ENCODE assay signal across 1 cellular context in the genomic region with DNA sequence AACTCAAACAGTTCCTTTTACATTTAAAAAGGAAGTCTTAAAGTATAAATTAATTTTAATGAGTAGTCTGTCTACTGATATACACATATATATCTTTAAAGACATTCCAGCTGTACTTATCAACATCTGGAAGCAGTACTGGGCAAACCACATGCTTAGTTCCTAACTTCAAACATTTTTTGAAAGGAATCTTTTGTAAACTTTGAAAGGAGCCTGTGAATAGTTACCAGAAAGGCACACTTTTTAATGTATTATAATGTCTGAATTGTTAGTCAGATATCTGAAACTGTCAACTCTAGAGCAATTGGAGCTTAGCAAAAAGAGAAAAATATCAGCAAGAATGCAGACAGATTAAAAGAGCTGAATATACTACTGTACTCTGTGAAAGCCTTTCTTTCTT.
TF ChIP-seq lines count a peak whose summit lies in the region.

No MANE protein-coding gene starts in this region.

TF ChIP-seq in HCT116, 20 proteins besides CTCF, POLR2A, EP300 and RAD21 (continued from another document):
- TF ChIP-seq, protein P1, sequence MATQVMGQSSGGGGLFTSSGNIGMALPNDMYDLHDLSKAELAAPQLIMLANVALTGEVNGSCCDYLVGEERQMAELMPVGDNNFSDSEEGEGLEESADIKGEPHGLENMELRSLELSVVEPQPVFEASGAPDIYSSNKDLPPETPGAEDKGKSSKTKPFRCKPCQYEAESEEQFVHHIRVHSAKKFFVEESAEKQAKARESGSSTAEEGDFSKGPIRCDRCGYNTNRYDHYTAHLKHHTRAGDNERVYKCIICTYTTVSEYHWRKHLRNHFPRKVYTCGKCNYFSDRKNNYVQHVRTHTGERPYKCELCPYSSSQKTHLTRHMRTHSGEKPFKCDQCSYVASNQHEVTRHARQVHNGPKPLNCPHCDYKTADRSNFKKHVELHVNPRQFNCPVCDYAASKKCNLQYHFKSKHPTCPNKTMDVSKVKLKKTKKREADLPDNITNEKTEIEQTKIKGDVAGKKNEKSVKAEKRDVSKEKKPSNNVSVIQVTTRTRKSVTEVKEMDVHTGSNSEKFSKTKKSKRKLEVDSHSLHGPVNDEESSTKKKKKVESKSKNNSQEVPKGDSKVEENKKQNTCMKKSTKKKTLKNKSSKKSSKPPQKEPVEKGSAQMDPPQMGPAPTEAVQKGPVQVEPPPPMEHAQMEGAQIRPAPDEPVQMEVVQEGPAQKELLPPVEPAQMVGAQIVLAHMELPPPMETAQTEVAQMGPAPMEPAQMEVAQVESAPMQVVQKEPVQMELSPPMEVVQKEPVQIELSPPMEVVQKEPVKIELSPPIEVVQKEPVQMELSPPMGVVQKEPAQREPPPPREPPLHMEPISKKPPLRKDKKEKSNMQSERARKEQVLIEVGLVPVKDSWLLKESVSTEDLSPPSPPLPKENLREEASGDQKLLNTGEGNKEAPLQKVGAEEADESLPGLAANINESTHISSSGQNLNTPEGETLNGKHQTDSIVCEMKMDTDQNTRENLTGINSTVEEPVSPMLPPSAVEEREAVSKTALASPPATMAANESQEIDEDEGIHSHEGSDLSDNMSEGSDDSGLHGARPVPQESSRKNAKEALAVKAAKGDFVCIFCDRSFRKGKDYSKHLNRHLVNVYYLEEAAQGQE (IDR thresholded peaks at IDR 0.05; ENCODE audit: low read depth) = no peak
- TF ChIP-seq ELF1 (IDR thresholded peaks at IDR 0.05; ENCODE audit: borderline replicate concordance, low read depth) = no peak
